ENCODE assay signal across 1 cellular context in genomic region chr12:68349083-68349700, GRCh38.
TF ChIP-seq lines count a peak whose summit lies in the region.

No MANE protein-coding gene starts in this region.

TF ChIP-seq in IMR-90, 13 proteins besides CTCF, POLR2A, EP300 and RAD21:
- TF ChIP-seq BHLHE40 (IDR thresholded peaks at IDR 0.05; ENCODE audit: low read depth, low read length) (no peak), CEBPB (IDR thresholded peaks at IDR 0.05; ENCODE audit: low read depth, low read length) (no peak), RCOR1 (IDR thresholded peaks at IDR 0.05; ENCODE audit: insufficient replicate concordance, low read length) (no peak), ELK1 (IDR thresholded peaks at IDR 0.05; ENCODE audit: borderline replicate concordance, low read depth, low read length) (no peak), CHD1 (IDR thresholded peaks at IDR 0.05; ENCODE audit: low read depth, low read length) (no peak), MAZ (IDR thresholded peaks at IDR 0.05; ENCODE audit: borderline replicate concordance, low read depth, low read length) (no peak), FOS (IDR thresholded peaks at IDR 0.05; ENCODE audit: low read depth, low read length) (no peak), NFE2L2 (IDR thresholded peaks at IDR 0.05; ENCODE audit: low read depth, low read length) (no peak), RFX5 (IDR thresholded peaks at IDR 0.05; ENCODE audit: low read depth, low read length) (no peak), MAFK (IDR thresholded peaks at IDR 0.05; ENCODE audit: low read depth, low read length) (no peak), MXI1 (IDR thresholded peaks at IDR 0.05; ENCODE audit: borderline replicate concordance, low read depth, low read length) (no peak), SMC3 (IDR thresholded peaks at IDR 0.05; ENCODE audit: low read depth, low read length) (no peak)
- TF ChIP-seq, protein P1, sequence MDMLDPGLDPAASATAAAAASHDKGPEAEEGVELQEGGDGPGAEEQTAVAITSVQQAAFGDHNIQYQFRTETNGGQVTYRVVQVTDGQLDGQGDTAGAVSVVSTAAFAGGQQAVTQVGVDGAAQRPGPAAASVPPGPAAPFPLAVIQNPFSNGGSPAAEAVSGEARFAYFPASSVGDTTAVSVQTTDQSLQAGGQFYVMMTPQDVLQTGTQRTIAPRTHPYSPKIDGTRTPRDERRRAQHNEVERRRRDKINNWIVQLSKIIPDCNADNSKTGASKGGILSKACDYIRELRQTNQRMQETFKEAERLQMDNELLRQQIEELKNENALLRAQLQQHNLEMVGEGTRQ (IDR thresholded peaks at IDR 0.05; ENCODE audit: low read depth, low read length), result no peak
TF ChIP-seq in IMR-90: peak in this region for 0.
